1 cellular context compared by ENCODE assay signal in the genomic region with DNA sequence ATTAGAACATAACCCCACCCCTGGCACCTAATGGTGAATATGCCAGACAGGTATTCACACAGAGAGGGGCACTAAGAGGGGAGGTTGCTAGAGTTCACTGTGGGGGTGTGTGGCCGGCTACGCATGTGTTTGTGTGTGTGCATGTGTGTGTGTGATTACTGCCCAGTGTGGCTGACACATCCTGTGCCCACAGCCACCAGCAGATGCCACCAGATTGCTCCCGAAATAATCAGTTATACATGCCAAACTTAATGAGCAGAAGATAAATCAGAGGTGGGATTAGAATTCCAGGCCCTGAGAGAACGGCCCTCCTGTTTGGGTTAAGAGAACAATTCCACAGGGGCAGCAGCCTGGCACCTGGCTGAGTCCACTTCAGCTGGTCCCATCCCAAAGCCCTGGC.
TF ChIP-seq lines count a peak whose summit lies in the region.

No MANE protein-coding gene starts in this region.

TF ChIP-seq in HCT116, 20 proteins besides CTCF, POLR2A, EP300 and RAD21 (continued from another document):
- TF ChIP-seq, protein P1, sequence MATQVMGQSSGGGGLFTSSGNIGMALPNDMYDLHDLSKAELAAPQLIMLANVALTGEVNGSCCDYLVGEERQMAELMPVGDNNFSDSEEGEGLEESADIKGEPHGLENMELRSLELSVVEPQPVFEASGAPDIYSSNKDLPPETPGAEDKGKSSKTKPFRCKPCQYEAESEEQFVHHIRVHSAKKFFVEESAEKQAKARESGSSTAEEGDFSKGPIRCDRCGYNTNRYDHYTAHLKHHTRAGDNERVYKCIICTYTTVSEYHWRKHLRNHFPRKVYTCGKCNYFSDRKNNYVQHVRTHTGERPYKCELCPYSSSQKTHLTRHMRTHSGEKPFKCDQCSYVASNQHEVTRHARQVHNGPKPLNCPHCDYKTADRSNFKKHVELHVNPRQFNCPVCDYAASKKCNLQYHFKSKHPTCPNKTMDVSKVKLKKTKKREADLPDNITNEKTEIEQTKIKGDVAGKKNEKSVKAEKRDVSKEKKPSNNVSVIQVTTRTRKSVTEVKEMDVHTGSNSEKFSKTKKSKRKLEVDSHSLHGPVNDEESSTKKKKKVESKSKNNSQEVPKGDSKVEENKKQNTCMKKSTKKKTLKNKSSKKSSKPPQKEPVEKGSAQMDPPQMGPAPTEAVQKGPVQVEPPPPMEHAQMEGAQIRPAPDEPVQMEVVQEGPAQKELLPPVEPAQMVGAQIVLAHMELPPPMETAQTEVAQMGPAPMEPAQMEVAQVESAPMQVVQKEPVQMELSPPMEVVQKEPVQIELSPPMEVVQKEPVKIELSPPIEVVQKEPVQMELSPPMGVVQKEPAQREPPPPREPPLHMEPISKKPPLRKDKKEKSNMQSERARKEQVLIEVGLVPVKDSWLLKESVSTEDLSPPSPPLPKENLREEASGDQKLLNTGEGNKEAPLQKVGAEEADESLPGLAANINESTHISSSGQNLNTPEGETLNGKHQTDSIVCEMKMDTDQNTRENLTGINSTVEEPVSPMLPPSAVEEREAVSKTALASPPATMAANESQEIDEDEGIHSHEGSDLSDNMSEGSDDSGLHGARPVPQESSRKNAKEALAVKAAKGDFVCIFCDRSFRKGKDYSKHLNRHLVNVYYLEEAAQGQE (IDR thresholded peaks at IDR 0.05; ENCODE audit: low read depth), result no peak
- no peak for TF ChIP-seq CEBPB (IDR thresholded peaks at IDR 0.05; ENCODE audit: low read depth)
- no peak for TF ChIP-seq SIN3A (IDR thresholded peaks at IDR 0.05; ENCODE audit: low read depth)
- TF ChIP-seq, protein P2, sequence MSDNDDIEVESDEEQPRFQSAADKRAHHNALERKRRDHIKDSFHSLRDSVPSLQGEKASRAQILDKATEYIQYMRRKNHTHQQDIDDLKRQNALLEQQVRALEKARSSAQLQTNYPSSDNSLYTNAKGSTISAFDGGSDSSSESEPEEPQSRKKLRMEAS (IDR thresholded peaks at IDR 0.05), result no peak
